ENCODE assay signal across 1 cellular context in genomic region chr22:50469377-50470305, GRCh38.
A peak's percentile ranks its signal among the peaks of the same experiment; 100 is the strongest.
TF ChIP-seq lines count a peak whose summit lies in the region.

No MANE protein-coding gene starts in this region.

TF ChIP-seq in HEK293, 187 proteins besides CTCF, POLR2A, EP300 and RAD21 (continued from another document):
- TF ChIP-seq ZNF18 (tag by site-specific recombination; IDR thresholded peaks at IDR 0.05) (no peak), ZSCAN18 (tag by site-specific recombination; IDR thresholded peaks at IDR 0.05) (no peak), PRDM10 (tag by site-specific recombination; IDR thresholded peaks at IDR 0.05) (peak; percentile 37; the same call in 1 of the 2 replicates), ZNF280D (tag by site-specific recombination; IDR thresholded peaks at IDR 0.05) (no peak), KLF10 (tag by site-specific recombination; IDR thresholded peaks at IDR 0.05) (peak; percentile 95), PBX3 (CRISPR knock-in tag; IDR thresholded peaks at IDR 0.05) (no peak), PRDM4 (tag by site-specific recombination; IDR thresholded peaks at IDR 0.05) (no peak), ZFHX2 (tag by site-specific recombination; conservative IDR thresholded peaks at IDR 0.05) (peak; percentile 95), ZNF423 (tag by site-specific recombination; IDR thresholded peaks at IDR 0.05) (no peak), ZNF132 (tag by site-specific recombination; IDR thresholded peaks at IDR 0.05; ENCODE audit: borderline replicate concordance) (no peak)
